9 cellular contexts compared by ENCODE assay signal in the genomic region with DNA sequence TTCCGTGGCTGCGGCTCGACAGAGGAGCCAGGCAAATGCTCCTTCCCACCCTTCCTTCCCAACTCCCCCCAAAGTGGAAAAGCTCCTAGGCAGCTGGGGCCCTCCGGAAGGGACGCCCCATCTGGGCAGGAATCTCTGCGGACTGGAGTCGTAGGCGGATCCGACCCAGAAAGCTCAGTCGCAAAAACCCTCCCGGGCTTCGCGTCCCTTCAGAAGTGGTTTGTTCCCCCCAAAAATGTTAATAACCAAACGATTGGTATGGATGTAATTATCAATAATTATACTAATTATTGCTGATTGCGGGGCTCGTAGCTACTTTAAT. TPM values are rescaled to one million over a fixed set of nuclear protein-coding genes. Genes with fewer than 3 reads are reported as not detected.
DNase-seq lines count a peak whose midpoint lies in the region; ATAC-seq and TF ChIP-seq lines count a peak whose summit lies in the region.
"Had no signal": no experiment of that assay in that cellular context is flagged by ENCODE, and none has a peak within 500 bp of the region (broad histone marks: within the 10 kb centered on the region; RNA-seq: fewer than 3 reads in every experiment).

No MANE protein-coding gene starts in this region.

- WGBS in ovary, 3 donors: 2 to 3% (median 2%) methylated on average over 16 of the region's 16 CpGs

- no peaks in the 10 kb centered on the region for H3K9me3 Mint-ChIP-seq in Caco-2 (ENCODE audit: unreplicated experiment)

- H3K36me3 ChIP-seq in Caco-2 (ENCODE audit: control insufficient read depth, insufficient read depth, low read length) (no peaks in the 10 kb centered on the region), ovary (no peaks in the 10 kb centered on the region)

- BruUV-seq in Caco-2 (replicated peaks; lab: Mats Ljungman, UMichigan): no TSS peak

- peak overlapping the region; percentile 71 for H3K4me3 Mint-ChIP-seq in Caco-2 (ENCODE audit: unreplicated experiment)

- intact Hi-C loops in Caco-2 (cut with micrococcal nuclease; ENCODE audit: unreplicated experiment) (loop anchor here (1.0 to 10.0 kb wide), 3 partner anchors 314 to 451 kb away; a partner anchor contains a TSS), ovary (cut with DNase I) (loop anchor here (5.0 to 10.0 kb wide), 6 partner anchors 294 to 891 kb away; a partner anchor contains a TSS)

- POLR2A ChIA-PET in Caco-2 (lab: Charles Lee): no interaction called here

- no peak overlapping the region for H3K27ac ChIP-seq in ovary

- H3K4me1 ChIP-seq in Caco-2 (peaks cover 2% of the 10 kb centered on the region; the same call in 1 of the 2 replicates), ovary (ENCODE audit: insufficient read depth) (peaks cover 17% of the 10 kb centered on the region)

- CTCF ChIA-PET in Caco-2 (lab: Charles Lee): interaction anchor here (1.0 to 1.7 kb wide), 2 partner anchors 335 to 379 kb away, joined by 3 to 4 read pairs; no protein-coding TSS in a partner anchor

- H3K9me3 ChIP-seq in Caco-2: no peaks in the 10 kb centered on the region
- no peaks in the 10 kb centered on the region for H3K9me3 ChIP-seq in ovary

- TF ChIP-seq CTCF in Caco-2 (IDR thresholded peaks at IDR 0.05; ENCODE audit: insufficient read depth in 1 of 2, low read depth in 1 of 2, low read length in 1 of 2, severe bottlenecking in 1 of 2, unreplicated experiment in 1 of 2) (no peak), epithelial cell of esophagus (IDR thresholded peaks at IDR 0.05; ENCODE audit: insufficient read depth, low read depth, low read length, missing control alignments) (no peak), ovary (IDR thresholded peaks at IDR 0.05) (no peak)

- H3K4me1 Mint-ChIP-seq in Caco-2 (ENCODE audit: low read depth, unreplicated experiment): peaks cover 4% of the 10 kb centered on the region

- ATAC-seq in HG03521 (IDR thresholded peaks at IDR 0.05; ENCODE audit: unreplicated experiment) (no peak), GM21576 (IDR thresholded peaks at IDR 0.05; ENCODE audit: unreplicated experiment) (no peak), HG02973 (IDR thresholded peaks at IDR 0.05; ENCODE audit: unreplicated experiment) (no peak)

- no peak for TF ChIP-seq EP300 in ovary (IDR thresholded peaks at IDR 0.05)

- no peaks in the 10 kb centered on the region for H3K27me3 Mint-ChIP-seq in Caco-2 (ENCODE audit: insufficient read depth, unreplicated experiment)

- H3K27me3 ChIP-seq in Caco-2 (replicated peaks; ENCODE audit: control insufficient read depth, insufficient read depth, low read length) (no peaks in the 10 kb centered on the region), ovary (peaks cover 5% of the 10 kb centered on the region)

- H3K36me3 Mint-ChIP-seq in Caco-2 (ENCODE audit: insufficient read depth, unreplicated experiment): peaks cover 15% of the 10 kb centered on the region

- no peak overlapping the region for H3K27ac Mint-ChIP-seq in Caco-2 (ENCODE audit: unreplicated experiment)

- DNase-seq in Caco-2: no peak
- DNase-seq in NCI-H69 (lab: John Stamatoyannopoulos, UW): peak; percentile 52
- DNase-seq in epithelial cell of esophagus (ENCODE audit: low read depth): no peak
- peak in 1 of 5 donors; percentile 32 for DNase-seq in ovary
- DNase-seq in mucosa of gallbladder (ENCODE audit: low spot score): no peak
- DNase-seq: NCI-H510A had no signal

- H3K4me3 ChIP-seq in Caco-2 (ENCODE audit: low read depth, low read length) (no peak overlapping the region), epithelial cell of esophagus (ENCODE audit: low read length) (peak overlapping the region; percentile 41), ovary (peak overlapping the region; percentile 27)

- TF ChIP-seq POLR2A in ovary (IDR thresholded peaks at IDR 0.05): no peak

RNA-seq across cellular contexts. Expression of a gene that starts 3.8 kb away (rescaled TPM):
- total RNA-seq in Caco-2 (2022) (not detected in 2 replicates), ovary (not detected), mucosa of gallbladder (not detected)
- polyA plus RNA-seq in ovary: not detected

RNA-seq across cellular contexts. Expression of a gene that starts 10.8 kb away (rescaled TPM):
- total RNA-seq in Caco-2 (2022) (not detected in 2 replicates), ovary (1 to 10 TPM in 2 of 7 donors, under 1 TPM in 5; 0.34 to 1.2 (median 0.92) TPM), mucosa of gallbladder (0.43 TPM)
- under 1 TPM; 0.05 to 0.67 TPM for polyA plus RNA-seq in ovary
